8 cellular contexts compared by ENCODE assay signal in the genomic region with DNA sequence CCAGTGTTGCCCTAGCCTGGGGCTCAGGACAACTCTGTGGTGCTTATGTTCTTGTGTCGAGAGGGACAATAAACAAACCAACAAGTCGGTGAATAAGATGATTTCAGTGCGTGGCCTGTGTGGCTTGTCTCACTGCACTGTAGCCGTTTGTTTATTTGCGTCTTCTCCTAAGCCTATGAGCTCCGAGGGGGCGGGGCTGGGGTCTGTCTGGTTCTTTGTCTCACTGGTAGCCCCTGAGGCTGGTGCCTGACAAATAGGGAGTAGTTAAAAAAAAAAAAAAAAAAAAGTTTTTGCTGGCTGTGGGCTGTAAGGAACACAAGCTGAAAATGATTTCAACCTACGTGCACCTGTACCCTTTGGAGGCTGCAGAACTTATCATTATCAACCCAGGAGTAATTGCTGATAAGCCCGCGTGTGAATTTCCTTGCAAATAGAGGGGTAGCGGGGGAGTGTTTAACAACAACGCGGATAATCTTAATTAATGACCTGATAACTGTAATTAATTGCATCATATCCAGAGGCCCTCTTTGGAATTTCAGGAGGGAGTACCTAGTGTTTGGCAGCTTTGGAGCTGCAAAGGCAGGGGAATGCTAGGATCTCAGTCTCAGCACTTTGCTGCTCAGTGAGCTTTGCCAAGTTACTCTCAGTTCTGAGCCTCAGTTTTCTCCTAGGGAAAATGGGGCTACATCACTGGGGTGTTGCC. TPM values are rescaled to one million over a fixed set of nuclear protein-coding genes. Genes with fewer than 3 reads are reported as not detected.
DNase-seq lines count a peak whose midpoint lies in the region; ATAC-seq and TF ChIP-seq lines count a peak whose summit lies in the region.

No MANE protein-coding gene starts in this region.

- no peaks in the 10 kb centered on the region for H3K9me3 Mint-ChIP-seq in stimulated activated naive CD8-positive, alpha-beta T cell treated with anti-CD3 and anti-CD28 coated beads, Interleukin-15, Interleukin-2, amounts not matched to agents 100 ng/mL and 50 ng/mL, for 24 hours
- no peaks in the 10 kb centered on the region for H3K9me3 Mint-ChIP-seq in dendritic cell treated with granulocyte-macrophage colony-stimulating factor and Interleukin-4, amounts not matched to agents 40 ng/mL and 50 ng/mL, for 4 days
- no peaks in the 10 kb centered on the region for H3K9me3 Mint-ChIP-seq in activated T-helper 1 cell treated with anti-CD3 and anti-CD28 coated beads, Interleukin-12 subunit alpha, Interleukin-12 subunit beta, Interleukin-2, Interleukin-4 antibody, amounts not matched to agents 30 ng/mL and 10 ng/mL and 1 ng/mL, durations not matched to agents 14 hours and 24 hours and 36 hours

- TF ChIP-seq CTCF in foreskin keratinocyte (conservative IDR thresholded peaks at IDR 0.05): no peak

- intact Hi-C loops in dendritic cell treated with granulocyte-macrophage colony-stimulating factor and Interleukin-4, amounts not matched to agents 40 ng/mL and 50 ng/mL, for 4 days (cut with micrococcal nuclease): no loop called here
- intact Hi-C loops in activated T-helper 1 cell treated with anti-CD3 and anti-CD28 coated beads, Interleukin-12 subunit alpha, Interleukin-12 subunit beta, Interleukin-2, Interleukin-4 antibody, amounts not matched to agents 30 ng/mL and 10 ng/mL and 1 ng/mL, durations not matched to agents 14 hours and 24 hours and 36 hours (cut with micrococcal nuclease): no loop called here

- peak overlapping the region; percentile 55 for H3K9ac ChIP-seq in mucosa of stomach (ENCODE audit: low read length)

- DNase-seq in stimulated activated naive CD8-positive, alpha-beta T cell treated with anti-CD3 and anti-CD28 coated beads, Interleukin-15, Interleukin-2, amounts not matched to agents 100 U/mL and 50 U/mL, for 24 hours: no peak
- no peak for DNase-seq in foreskin keratinocyte
- DNase-seq in NK-92 treated with Interleukin-12 subunit alpha and Interleukin-12 subunit beta, amount 100 ng/mL, for 24 hours (lab: John Stamatoyannopoulos, UW): no peak
- DNase-seq in activated T-helper 1 cell treated with anti-CD3 and anti-CD28 coated beads, Interleukin-12 subunit alpha, Interleukin-12 subunit beta, Interleukin-2, Interleukin-4 antibody, amounts not matched to agents 30 ng/mL and 10 ng/mL and 1 ng/mL, durations not matched to agents 14 hours and 24 hours and 36 hours (ENCODE audit: low spot score): no peak

- H3K4me3 Mint-ChIP-seq in stimulated activated naive CD8-positive, alpha-beta T cell treated with anti-CD3 and anti-CD28 coated beads, Interleukin-15, Interleukin-2, amounts not matched to agents 100 ng/mL and 50 ng/mL, for 24 hours: peak overlapping the region; percentile 20
- H3K4me3 Mint-ChIP-seq in dendritic cell treated with granulocyte-macrophage colony-stimulating factor and Interleukin-4, amounts not matched to agents 40 ng/mL and 50 ng/mL, for 4 days: peak overlapping the region; percentile 83
- no peak overlapping the region for H3K4me3 Mint-ChIP-seq in activated T-helper 1 cell treated with anti-CD3 and anti-CD28 coated beads, Interleukin-12 subunit alpha, Interleukin-12 subunit beta, Interleukin-2, Interleukin-4 antibody, amounts not matched to agents 30 ng/mL and 10 ng/mL and 1 ng/mL, durations not matched to agents 14 hours and 24 hours and 36 hours

- H3K36me3 Mint-ChIP-seq in stimulated activated naive CD8-positive, alpha-beta T cell treated with anti-CD3 and anti-CD28 coated beads, Interleukin-15, Interleukin-2, amounts not matched to agents 100 ng/mL and 50 ng/mL, for 24 hours (ENCODE audit: low read depth): no peaks in the 10 kb centered on the region
- H3K36me3 Mint-ChIP-seq in dendritic cell treated with granulocyte-macrophage colony-stimulating factor and Interleukin-4, amounts not matched to agents 40 ng/mL and 50 ng/mL, for 4 days (ENCODE audit: low read depth): no peaks in the 10 kb centered on the region
- H3K36me3 Mint-ChIP-seq in activated T-helper 1 cell treated with anti-CD3 and anti-CD28 coated beads, Interleukin-12 subunit alpha, Interleukin-12 subunit beta, Interleukin-2, Interleukin-4 antibody, amounts not matched to agents 30 ng/mL and 10 ng/mL and 1 ng/mL, durations not matched to agents 14 hours and 24 hours and 36 hours (ENCODE audit: low read depth): no peaks in the 10 kb centered on the region

- no peak overlapping the region for H3K27ac Mint-ChIP-seq in stimulated activated naive CD8-positive, alpha-beta T cell treated with anti-CD3 and anti-CD28 coated beads, Interleukin-15, Interleukin-2, amounts not matched to agents 100 ng/mL and 50 ng/mL, for 24 hours
- peak overlapping the region; percentile 72 for H3K27ac Mint-ChIP-seq in dendritic cell treated with granulocyte-macrophage colony-stimulating factor and Interleukin-4, amounts not matched to agents 40 ng/mL and 50 ng/mL, for 4 days
- no peak overlapping the region for H3K27ac Mint-ChIP-seq in activated T-helper 1 cell treated with anti-CD3 and anti-CD28 coated beads, Interleukin-12 subunit alpha, Interleukin-12 subunit beta, Interleukin-2, Interleukin-4 antibody, amounts not matched to agents 30 ng/mL and 10 ng/mL and 1 ng/mL, durations not matched to agents 14 hours and 24 hours and 36 hours

- no peak for ATAC-seq in stimulated activated naive CD8-positive, alpha-beta T cell treated with anti-CD3 and anti-CD28 coated beads, Interleukin-15, Interleukin-2, amounts not matched to agents 100 U/mL and 50 U/mL, for 24 hours
- ATAC-seq in foreskin keratinocyte (no peak), GM21576 (IDR thresholded peaks at IDR 0.05; ENCODE audit: unreplicated experiment) (no peak)

- no peaks in the 10 kb centered on the region for H3K36me3 ChIP-seq in mucosa of stomach (ENCODE audit: control insufficient read depth, insufficient read depth, low read length)

- H3K4me1 ChIP-seq in mucosa of stomach (ENCODE audit: control insufficient read depth, insufficient read depth, low read length) (peaks cover 37% of the 10 kb centered on the region), foreskin keratinocyte (no peaks in the 10 kb centered on the region)

- H3K27ac ChIP-seq in foreskin keratinocyte: no peak overlapping the region

- H3K9me3 ChIP-seq in mucosa of stomach (ENCODE audit: control insufficient read depth, low read length): no peaks in the 10 kb centered on the region

- H3K4me1 Mint-ChIP-seq in stimulated activated naive CD8-positive, alpha-beta T cell treated with anti-CD3 and anti-CD28 coated beads, Interleukin-15, Interleukin-2, amounts not matched to agents 100 ng/mL and 50 ng/mL, for 24 hours (ENCODE audit: low read depth): no peaks in the 10 kb centered on the region
- peaks cover 55% of the 10 kb centered on the region for H3K4me1 Mint-ChIP-seq in dendritic cell treated with granulocyte-macrophage colony-stimulating factor and Interleukin-4, amounts not matched to agents 40 ng/mL and 50 ng/mL, for 4 days (ENCODE audit: low read depth)
- no peaks in the 10 kb centered on the region for H3K4me1 Mint-ChIP-seq in activated T-helper 1 cell treated with anti-CD3 and anti-CD28 coated beads, Interleukin-12 subunit alpha, Interleukin-12 subunit beta, Interleukin-2, Interleukin-4 antibody, amounts not matched to agents 30 ng/mL and 10 ng/mL and 1 ng/mL, durations not matched to agents 14 hours and 24 hours and 36 hours (ENCODE audit: low read depth)

- H3K27me3 ChIP-seq in mucosa of stomach (ENCODE audit: control insufficient read depth, insufficient read depth, low read length) (no peaks in the 10 kb centered on the region), foreskin keratinocyte (peaks cover 7% of the 10 kb centered on the region)

- peaks cover 50% of the 10 kb centered on the region for H3K27me3 Mint-ChIP-seq in stimulated activated naive CD8-positive, alpha-beta T cell treated with anti-CD3 and anti-CD28 coated beads, Interleukin-15, Interleukin-2, amounts not matched to agents 100 ng/mL and 50 ng/mL, for 24 hours
- H3K27me3 Mint-ChIP-seq in dendritic cell treated with granulocyte-macrophage colony-stimulating factor and Interleukin-4, amounts not matched to agents 40 ng/mL and 50 ng/mL, for 4 days: peaks cover 57% of the 10 kb centered on the region
- peaks cover 38% of the 10 kb centered on the region for H3K27me3 Mint-ChIP-seq in activated T-helper 1 cell treated with anti-CD3 and anti-CD28 coated beads, Interleukin-12 subunit alpha, Interleukin-12 subunit beta, Interleukin-2, Interleukin-4 antibody, amounts not matched to agents 30 ng/mL and 10 ng/mL and 1 ng/mL, durations not matched to agents 14 hours and 24 hours and 36 hours (ENCODE audit: insufficient read depth)

- H3K4me3 ChIP-seq in mucosa of stomach (ENCODE audit: low read length): no peak overlapping the region

RNA-seq across cellular contexts. Expression of a gene that starts 0.9 kb away (rescaled TPM):
- 4.7 and 6.3 TPM in 2 replicates for total RNA-seq in foreskin keratinocyte
- 2.5 and 3.4 TPM in 2 replicates for polyA plus RNA-seq in foreskin keratinocyte
- not detected in 2 replicates for total RNA-seq in activated T-helper 1 cell treated with anti-CD3 and anti-CD28 coated beads, Interleukin-12 subunit alpha, Interleukin-12 subunit beta, Interleukin-2, Interleukin-4 antibody, amounts not matched to agents 30 ng/mL and 10 ng/mL and 1 ng/mL, durations not matched to agents 14 hours and 24 hours and 36 hours
